ENCODE assay signal across 1 cellular context in genomic region chr22:49724030-49724892, GRCh38.
TF ChIP-seq lines count a peak whose summit lies in the region.

No MANE protein-coding gene starts in this region.

TF ChIP-seq in SK-N-SH, 30 proteins besides CTCF, POLR2A, EP300 and RAD21 (continued from another document):
- TF ChIP-seq ZBTB33 (IDR thresholded peaks at IDR 0.05; ENCODE audit: borderline replicate concordance, low read depth) (no peak), PBX3 (IDR thresholded peaks at IDR 0.05) (no peak), USF1 (IDR thresholded peaks at IDR 0.05; ENCODE audit: borderline replicate concordance, low read depth) (no peak), FOXM1 (IDR thresholded peaks at IDR 0.05; ENCODE audit: low read depth) (no peak), CHD2 (IDR thresholded peaks at IDR 0.05; ENCODE audit: low read length, partially characterized antibody) (no peak)
